In genomic region chr11:66081505-66081904, GRCh38 we compare ENCODE assay signal across 8 cellular contexts.
A peak's percentile ranks its signal among the peaks of the same experiment; 100 is the strongest.
DNase-seq lines count a peak whose midpoint lies in the region; ATAC-seq and TF ChIP-seq lines count a peak whose summit lies in the region.

No MANE protein-coding gene starts in this region.

- H3K4me3 ChIP-seq in HL-60 (replicated peaks; ENCODE audit: insufficient read depth, low read length): peak overlapping the region; percentile 4; the same call in 1 of the 2 replicates

- TF ChIP-seq CTCF in HL-60 (IDR thresholded peaks at IDR 0.05; ENCODE audit: insufficient read depth, low read length): no peak

- peaks cover 4% of the 10 kb centered on the region for H3K36me3 Mint-ChIP-seq in activated naive CD8-positive, alpha-beta T cell

- no peaks in the 10 kb centered on the region for H3K27me3 Mint-ChIP-seq in activated naive CD8-positive, alpha-beta T cell

- H3K27me3 ChIP-seq in HL-60 (ENCODE audit: insufficient read depth, poor library complexity, severe bottlenecking): no peaks in the 10 kb centered on the region

- peaks cover 87% of the 10 kb centered on the region for H3K4me1 Mint-ChIP-seq in activated naive CD8-positive, alpha-beta T cell (ENCODE audit: low read depth)

- peak overlapping the region; percentile 72 for H3K27ac ChIP-seq in HL-60 (replicated peaks)

- peak in 1 of 2 experiments; percentile 90 for DNase-seq in HL-60 (ENCODE audit: low read depth in 1 of 2, low spot score in 1 of 2)
- DNase-seq in islet precursor cell: peak; percentile 73
- DNase-seq in stimulated activated CD8-positive, alpha-beta memory T cell treated with anti-CD3 and anti-CD28 coated beads, Interleukin-7, amount 100 ng/mL, for 1 hour (ENCODE audit: low read depth in 2 of 2): peak; percentile 51 to 53
- DNase-seq in dedifferentiated amniotic fluid mesenchymal stem cell (ENCODE audit: extremely low spot score): no peak

- ATAC-seq in GM18858 (IDR thresholded peaks at IDR 0.05; ENCODE audit: unreplicated experiment) (peak; percentile 54), SK-N-SH treated with all-trans-retinoic acid at 6 μM for 48 hours (peak; percentile 65), HG03135 (IDR thresholded peaks at IDR 0.05; ENCODE audit: unreplicated experiment) (no peak)

- H3K27ac Mint-ChIP-seq in activated naive CD8-positive, alpha-beta T cell: peak overlapping the region; percentile 96

- H3K4me3 Mint-ChIP-seq in activated naive CD8-positive, alpha-beta T cell: peak overlapping the region; percentile 84

- no peaks in the 10 kb centered on the region for H3K9me3 Mint-ChIP-seq in activated naive CD8-positive, alpha-beta T cell (ENCODE audit: low read depth)

TF ChIP-seq in SK-N-SH treated with all-trans-retinoic acid at 6 μM for 48 hours, 23 proteins besides CTCF, POLR2A, EP300 and RAD21:
- no peak for TF ChIP-seq CSRNP3 (CRISPR knock-in tag; IDR thresholded peaks at IDR 0.05)
- no peak for TF ChIP-seq ARNTL (CRISPR knock-in tag; IDR thresholded peaks at IDR 0.05; ENCODE audit: borderline replicate concordance, low read depth)
- TF ChIP-seq PATZ1 (CRISPR knock-in tag; IDR thresholded peaks at IDR 0.05; ENCODE audit: borderline replicate concordance): no peak
- TF ChIP-seq ESRRG (CRISPR knock-in tag; IDR thresholded peaks at IDR 0.05): no peak
- TF ChIP-seq TOX (CRISPR knock-in tag; IDR thresholded peaks at IDR 0.05; ENCODE audit: borderline replicate concordance): no peak
- no peak for TF ChIP-seq TSHZ2 (CRISPR knock-in tag; IDR thresholded peaks at IDR 0.05)
